1 cellular context compared by ENCODE assay signal in the genomic region with DNA sequence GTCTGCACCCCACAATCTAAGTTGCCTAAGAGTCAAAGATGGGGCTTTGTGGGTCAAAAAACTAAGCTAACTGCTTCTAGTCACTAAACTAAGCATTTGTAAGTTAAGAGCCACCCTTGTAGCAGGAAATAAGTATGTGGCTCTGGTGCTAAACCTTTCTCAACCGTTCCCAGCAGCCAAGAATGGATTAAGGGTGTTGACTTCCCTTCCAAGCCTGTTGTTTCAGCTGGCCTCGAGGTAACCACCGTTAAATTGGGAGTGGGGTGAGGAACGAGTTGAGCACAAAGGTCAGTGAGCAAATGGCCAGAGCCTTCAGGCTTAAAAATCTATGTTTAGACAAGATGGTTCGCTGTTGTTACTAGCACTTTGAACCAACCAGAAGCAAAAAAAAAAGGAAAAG.
TF ChIP-seq lines count a peak whose summit lies in the region.

No MANE protein-coding gene starts in this region.

TF ChIP-seq in WTC11, 78 proteins besides CTCF, POLR2A, EP300 and RAD21 (continued from another document):
- TF ChIP-seq, protein P1, sequence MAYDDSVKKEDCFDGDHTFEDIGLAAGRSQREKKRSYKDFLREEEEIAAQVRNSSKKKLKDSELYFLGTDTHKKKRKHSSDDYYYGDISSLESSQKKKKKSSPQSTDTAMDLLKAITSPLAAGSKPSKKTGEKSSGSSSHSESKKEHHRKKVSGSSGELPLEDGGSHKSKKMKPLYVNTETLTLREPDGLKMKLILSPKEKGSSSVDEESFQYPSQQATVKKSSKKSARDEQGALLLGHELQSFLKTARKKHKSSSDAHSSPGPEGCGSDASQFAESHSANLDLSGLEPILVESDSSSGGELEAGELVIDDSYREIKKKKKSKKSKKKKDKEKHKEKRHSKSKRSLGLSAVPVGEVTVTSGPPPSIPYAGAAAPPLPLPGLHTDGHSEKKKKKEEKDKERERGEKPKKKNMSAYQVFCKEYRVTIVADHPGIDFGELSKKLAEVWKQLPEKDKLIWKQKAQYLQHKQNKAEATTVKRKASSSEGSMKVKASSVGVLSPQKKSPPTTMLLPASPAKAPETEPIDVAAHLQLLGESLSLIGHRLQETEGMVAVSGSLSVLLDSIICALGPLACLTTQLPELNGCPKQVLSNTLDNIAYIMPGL (CRISPR knock-in tag; IDR thresholded peaks at IDR 0.05) = no peak
